ENCODE assay signal across 1 cellular context in the genomic region with DNA sequence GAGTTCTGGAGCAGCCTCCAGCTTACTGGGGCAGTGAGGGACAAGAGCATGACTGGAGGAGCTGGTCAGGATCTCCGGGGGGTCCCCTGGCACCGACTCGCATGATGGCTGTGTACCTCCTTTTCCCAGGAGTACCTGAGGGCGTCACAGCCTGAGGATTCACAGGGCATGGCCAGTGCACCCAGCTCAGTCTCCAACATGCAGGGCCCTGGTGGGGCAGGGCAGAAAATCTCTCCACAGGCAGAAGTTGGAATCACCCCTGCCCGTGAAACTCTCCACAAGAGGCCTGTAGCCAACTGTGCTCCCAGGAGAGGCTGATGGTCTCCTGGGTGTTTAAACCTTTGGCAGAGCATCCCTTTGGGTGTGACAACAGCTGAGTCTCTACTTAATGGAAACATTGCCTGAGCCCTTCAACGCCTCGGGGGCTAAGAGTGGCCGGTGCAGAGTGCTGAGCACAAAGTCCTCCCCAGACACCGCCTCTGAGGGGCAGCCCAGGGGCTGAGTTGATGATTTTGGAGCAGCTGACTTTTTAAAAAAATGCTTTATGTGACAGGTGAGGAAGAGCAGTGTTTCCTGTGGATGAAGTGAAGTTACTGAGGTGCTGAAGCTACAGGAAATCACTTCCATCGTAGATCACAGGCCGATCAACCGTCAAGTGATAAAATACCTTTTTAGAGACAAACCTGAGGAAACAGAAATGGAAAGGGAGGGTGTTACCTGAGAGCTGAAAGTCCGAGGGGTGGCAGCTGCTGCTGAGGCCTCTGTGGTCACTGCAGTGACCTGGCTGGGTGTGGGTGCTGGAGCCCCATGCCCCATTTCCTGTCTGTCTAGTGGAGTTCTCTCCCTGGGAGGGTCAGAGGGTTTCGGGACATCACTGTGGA.
TF ChIP-seq lines count a peak whose summit lies in the region.

No MANE protein-coding gene starts in this region.

TF ChIP-seq in GM12878, 131 proteins besides CTCF, POLR2A, EP300 and RAD21:
- TF ChIP-seq MYB (IDR thresholded peaks at IDR 0.05; ENCODE audit: borderline replicate concordance, low read depth, low read length) (no peak), MEF2B (IDR thresholded peaks at IDR 0.05; ENCODE audit: partially characterized antibody, poor library complexity, severe bottlenecking) (peak; percentile 78), NBN (IDR thresholded peaks at IDR 0.05) (no peak), DPF2 (IDR thresholded peaks at IDR 0.05) (no peak), NR2F1 (conservative IDR thresholded peaks at IDR 0.05) (peak; percentile 89), ZSCAN29 (IDR thresholded peaks at IDR 0.05) (no peak), GATAD2B (conservative IDR thresholded peaks at IDR 0.05; ENCODE audit: low read depth) (0 out of 2 replicates have a peak, but pooled peaks have one; percentile 6), SIX5 (IDR thresholded peaks at IDR 0.05; ENCODE audit: low read depth, low read length, severe bottlenecking) (no peak), STAT3 (IDR thresholded peaks at IDR 0.05; ENCODE audit: low read depth, low read length) (no peak), NR2C1 (IDR thresholded peaks at IDR 0.05) (0 out of 2 replicates have a peak, but pooled peaks have one; percentile 8), IKZF1 (conservative IDR thresholded peaks at IDR 0.05) (peak; percentile 70)
- TF ChIP-seq, protein P1, sequence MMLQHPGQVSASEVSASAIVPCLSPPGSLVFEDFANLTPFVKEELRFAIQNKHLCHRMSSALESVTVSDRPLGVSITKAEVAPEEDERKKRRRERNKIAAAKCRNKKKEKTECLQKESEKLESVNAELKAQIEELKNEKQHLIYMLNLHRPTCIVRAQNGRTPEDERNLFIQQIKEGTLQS (IDR thresholded peaks at IDR 0.05; ENCODE audit: borderline replicate concordance, extremely low read depth, low read depth, low read length): no peak
- TF ChIP-seq, protein P2, sequence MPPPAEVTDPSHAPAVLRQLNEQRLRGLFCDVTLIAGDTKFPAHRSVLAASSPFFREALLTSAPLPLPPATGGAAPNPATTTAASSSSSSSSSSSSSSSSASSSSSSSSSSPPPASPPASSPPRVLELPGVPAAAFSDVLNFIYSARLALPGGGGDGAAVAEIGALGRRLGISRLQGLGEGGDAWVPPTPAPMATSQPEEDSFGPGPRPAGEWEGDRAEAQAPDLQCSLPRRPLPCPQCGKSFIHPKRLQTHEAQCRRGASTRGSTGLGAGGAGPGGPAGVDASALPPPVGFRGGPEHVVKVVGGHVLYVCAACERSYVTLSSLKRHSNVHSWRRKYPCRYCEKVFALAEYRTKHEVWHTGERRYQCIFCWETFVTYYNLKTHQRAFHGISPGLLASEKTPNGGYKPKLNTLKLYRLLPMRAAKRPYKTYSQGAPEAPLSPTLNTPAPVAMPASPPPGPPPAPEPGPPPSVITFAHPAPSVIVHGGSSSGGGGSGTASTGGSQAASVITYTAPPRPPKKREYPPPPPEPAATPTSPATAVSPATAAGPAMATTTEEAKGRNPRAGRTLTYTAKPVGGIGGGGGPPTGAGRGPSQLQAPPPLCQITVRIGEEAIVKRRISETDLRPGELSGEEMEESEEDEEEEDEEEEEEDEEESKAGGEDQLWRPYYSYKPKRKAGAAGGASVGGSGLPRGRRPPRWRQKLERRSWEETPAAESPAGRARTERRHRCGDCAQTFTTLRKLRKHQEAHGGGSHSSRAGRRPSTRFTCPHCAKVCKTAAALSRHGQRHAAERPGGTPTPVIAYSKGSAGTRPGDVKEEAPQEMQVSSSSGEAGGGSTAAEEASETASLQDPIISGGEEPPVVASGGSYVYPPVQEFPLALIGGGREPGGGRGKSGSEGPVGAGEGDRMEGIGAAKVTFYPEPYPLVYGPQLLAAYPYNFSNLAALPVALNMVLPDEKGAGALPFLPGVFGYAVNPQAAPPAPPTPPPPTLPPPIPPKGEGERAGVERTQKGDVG (CRISPR knock-in tag; IDR thresholded peaks at IDR 0.05): no peak
